16 cellular contexts compared by ENCODE assay signal in the genomic region with DNA sequence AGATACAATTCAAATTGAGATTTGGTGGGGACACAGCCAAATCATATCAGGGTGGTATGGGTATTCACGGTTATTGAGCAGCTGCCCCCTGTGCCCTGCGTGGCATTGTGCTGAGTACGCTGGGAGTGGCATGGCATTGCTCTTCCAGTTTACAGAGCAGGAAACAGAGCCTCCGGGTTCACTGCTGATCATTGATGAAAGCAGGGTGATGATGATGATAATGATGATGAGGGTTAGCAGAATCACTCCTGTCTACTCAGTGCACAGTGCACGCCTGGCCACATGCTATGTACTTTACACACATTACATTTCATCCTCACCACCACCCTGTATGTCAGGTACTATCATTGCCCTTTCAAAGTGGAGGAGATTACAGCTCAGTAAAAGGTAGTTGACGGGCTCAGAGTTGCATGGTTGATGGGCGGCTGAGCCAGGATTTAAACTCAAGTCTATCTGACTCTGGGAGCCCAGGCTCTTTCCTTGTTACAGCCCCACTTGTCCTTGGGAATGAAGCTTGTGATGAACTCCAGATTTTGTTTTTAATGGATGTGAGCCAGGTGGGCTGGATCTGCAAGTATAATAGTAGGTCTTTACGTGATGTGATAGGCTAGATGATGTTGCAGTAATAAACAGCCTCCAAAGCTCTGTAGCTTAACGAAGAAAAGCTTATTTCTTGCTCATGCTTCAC.
A peak's percentile ranks its signal among the peaks of the same experiment; 100 is the strongest.
DNase-seq lines count a peak whose midpoint lies in the region; ATAC-seq and TF ChIP-seq lines count a peak whose summit lies in the region.
"Had no signal": no experiment of that assay in that cellular context is flagged by ENCODE, and none has a peak within 500 bp of the region (broad histone marks: within the 10 kb centered on the region; RNA-seq: fewer than 3 reads in every experiment).

No MANE protein-coding gene starts in this region.

- no peaks in the 10 kb centered on the region for H3K27me3 Mint-ChIP-seq in Calu3 (ENCODE audit: unreplicated experiment)

- no peaks in the 10 kb centered on the region for H3K9me3 Mint-ChIP-seq in Calu3 (ENCODE audit: low read depth, unreplicated experiment)
- H3K9me3 Mint-ChIP-seq: T-helper 1 cell treated with Interleukin-12 subunit alpha and Interleukin-12 subunit beta and Interleukin-4 antibody, amounts not matched to agents 30 μg/mL and 1 μg/mL, for 36 hours had no signal

- TF ChIP-seq POLR2A in body of pancreas (IDR thresholded peaks at IDR 0.05), result no peak

- no TSS peak for BruUV-seq in Calu3 (replicated peaks; lab: Mats Ljungman, UMichigan)

- H3K4me1 Mint-ChIP-seq in Calu3 (ENCODE audit: low read depth, unreplicated experiment), result peaks cover 78% of the 10 kb centered on the region

- CTCF ChIA-PET in Calu3 (lab: Charles Lee), result interaction anchor here (1.0 to 2.8 kb wide), 5 partner anchors 9 to 163 kb away, joined by 3 to 14 read pairs (median 5); no protein-coding TSS in a partner anchor

- TF ChIP-seq CTCF in Calu3 (IDR thresholded peaks at IDR 0.05; ENCODE audit: unreplicated experiment), result no peak
- TF ChIP-seq CTCF in body of pancreas (IDR thresholded peaks at IDR 0.05), result no peak

- no peaks in the 10 kb centered on the region for H3K27me3 ChIP-seq in body of pancreas
- H3K27me3 ChIP-seq: ascending aorta, gastrocnemius medialis, Peyer's patch, tibial artery had no signal

- H3K36me3 ChIP-seq in body of pancreas (replicated peaks in 1 of 2; ENCODE audit: insufficient read depth in 1 of 2, low read depth in 2 of 2), result no peaks in the 10 kb centered on the region
- H3K36me3 ChIP-seq: ascending aorta, gastrocnemius medialis, Peyer's patch, tibial artery had no signal

- no peak overlapping the region for H3K4me3 ChIP-seq in body of pancreas
- H3K4me3 ChIP-seq: ascending aorta, gastrocnemius medialis, Peyer's patch, tibial artery had no signal

- WGBS in body of pancreas, 2 donors, result 57 to 60% methylated on average over 7 to 9 of the region's 9 CpGs

- intact Hi-C loops in Calu3 (cut with micrococcal nuclease; ENCODE audit: unreplicated experiment) (no loop called here), body of pancreas (cut with DNase I) (no loop called here), left cardiac atrium (cut with DNase I) (no loop called here)

- H3K4me3 Mint-ChIP-seq in Calu3 (ENCODE audit: low read depth, unreplicated experiment), result no peak overlapping the region
- H3K4me3 Mint-ChIP-seq: T-helper 1 cell treated with Interleukin-12 subunit alpha and Interleukin-12 subunit beta and Interleukin-4 antibody, amounts not matched to agents 30 μg/mL and 1 μg/mL, for 36 hours had no signal

- peak overlapping the region; percentile 81 to 96 (median 94) for H3K27ac ChIP-seq in body of pancreas
- H3K27ac ChIP-seq: gastrocnemius medialis, Peyer's patch had no signal

- no peak for ATAC-seq in body of pancreas
- peak; percentile 13 to 28 for ATAC-seq in left cardiac atrium
- ATAC-seq: gastrocnemius medialis had no signal

- no peaks in the 10 kb centered on the region for H3K9me3 ChIP-seq in body of pancreas
- H3K9me3 ChIP-seq: ascending aorta, gastrocnemius medialis, Peyer's patch, tibial artery had no signal

- H3K36me3 Mint-ChIP-seq in Calu3 (ENCODE audit: insufficient read depth, unreplicated experiment), result peaks cover 14% of the 10 kb centered on the region

- H3K4me1 ChIP-seq in body of pancreas, result peaks cover 99% of the 10 kb centered on the region
- H3K4me1 ChIP-seq: gastrocnemius medialis had no signal

- peak overlapping the region; percentile 100 for H3K27ac Mint-ChIP-seq in Calu3 (ENCODE audit: unreplicated experiment)
- H3K27ac Mint-ChIP-seq: T-helper 1 cell treated with Interleukin-12 subunit alpha and Interleukin-12 subunit beta and Interleukin-4 antibody, amounts not matched to agents 30 μg/mL and 1 μg/mL, for 36 hours had no signal

- DNase-seq in Calu3 (no peak), body of pancreas (peak in 2 of 4 donors; percentile 34 to 54), left cardiac atrium (no peak), pulmonary artery endothelial cell (ENCODE audit: low read depth, low spot score) (peak; percentile 36), NCI-H2107 treated with DMSO at 0.1 percent for 48 hours (lab: John Stamatoyannopoulos, UW; ENCODE audit: unreplicated experiment) (no peak), GDM1 (lab: John Stamatoyannopoulos, UW) (no peak), HT-29 (ENCODE audit: low spot score) (no peak), amniotic stem cell (lab: John Stamatoyannopoulos, UW) (no peak)
- DNase-seq: activated gamma-delta T cell, gastrocnemius medialis, NCI-H1417, NCI-H524 treated with DMSO at 0.1 percent for 48 hours, Peyer's patch, tibial artery had no signal
